Comparison of ENCODE assay signal across 1 cellular context in genomic region chr1:147509786-147510360, GRCh38.
TF ChIP-seq lines count a peak whose summit lies in the region.

No MANE protein-coding gene starts in this region.

TF ChIP-seq in SK-N-SH, 30 proteins besides CTCF, POLR2A, EP300 and RAD21 (continued from another document):
- TF ChIP-seq USF1 (IDR thresholded peaks at IDR 0.05; ENCODE audit: borderline replicate concordance, low read depth) (no peak), SIN3A (IDR thresholded peaks at IDR 0.05; ENCODE audit: borderline replicate concordance, low read depth, low read length) (no peak), NFIC (IDR thresholded peaks at IDR 0.05; ENCODE audit: borderline replicate concordance) (no peak), MXI1 (IDR thresholded peaks at IDR 0.05; ENCODE audit: low read depth, low read length) (no peak), SMC3 (IDR thresholded peaks at IDR 0.05; ENCODE audit: low read depth, low read length) (no peak), FOXM1 (IDR thresholded peaks at IDR 0.05; ENCODE audit: low read depth) (no peak), GABPA (IDR thresholded peaks at IDR 0.05; ENCODE audit: low read depth) (no peak), NRF1 (IDR thresholded peaks at IDR 0.05; ENCODE audit: low read depth, low read length) (no peak)
